In the genomic region with DNA sequence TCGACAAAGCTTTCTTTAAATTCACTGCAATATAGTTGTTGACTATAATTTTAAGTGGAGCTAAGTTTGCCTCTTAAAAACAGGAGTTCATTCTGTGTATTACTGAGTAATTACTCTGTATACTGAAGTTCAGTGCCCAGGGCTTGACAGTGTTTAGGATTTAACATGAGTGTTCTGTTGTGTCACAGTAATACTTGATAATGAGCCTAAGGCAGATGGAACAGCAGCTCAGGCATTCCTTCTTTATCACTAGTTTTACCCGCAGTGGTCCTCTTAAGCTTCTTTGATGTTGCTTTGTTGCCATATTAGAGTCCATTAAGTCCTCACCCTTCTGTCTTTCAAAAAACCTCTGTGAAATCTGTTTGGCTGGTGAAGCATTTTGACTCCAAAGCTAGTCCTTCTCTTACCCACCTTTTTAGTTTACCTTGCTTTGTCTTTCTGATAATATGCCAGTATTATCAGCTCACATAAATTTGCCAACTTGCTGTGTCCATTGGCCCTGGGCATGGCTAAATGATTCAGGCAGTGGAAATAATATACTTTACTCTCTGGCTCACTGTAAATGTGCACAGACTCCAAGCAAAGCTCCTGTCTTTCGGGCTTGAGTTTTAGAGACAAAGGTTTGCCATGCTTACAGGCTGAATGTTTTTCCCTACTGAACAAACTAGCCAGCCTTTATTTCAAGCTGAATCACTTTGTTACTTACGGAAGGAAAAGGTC, we compare ENCODE assay signal across 1 cellular context.
TF ChIP-seq lines count a peak whose summit lies in the region.

No MANE protein-coding gene starts in this region.

TF ChIP-seq in GM23338, 12 proteins besides CTCF, POLR2A, EP300 and RAD21 (continued from another document):
- TF ChIP-seq, protein P1, sequence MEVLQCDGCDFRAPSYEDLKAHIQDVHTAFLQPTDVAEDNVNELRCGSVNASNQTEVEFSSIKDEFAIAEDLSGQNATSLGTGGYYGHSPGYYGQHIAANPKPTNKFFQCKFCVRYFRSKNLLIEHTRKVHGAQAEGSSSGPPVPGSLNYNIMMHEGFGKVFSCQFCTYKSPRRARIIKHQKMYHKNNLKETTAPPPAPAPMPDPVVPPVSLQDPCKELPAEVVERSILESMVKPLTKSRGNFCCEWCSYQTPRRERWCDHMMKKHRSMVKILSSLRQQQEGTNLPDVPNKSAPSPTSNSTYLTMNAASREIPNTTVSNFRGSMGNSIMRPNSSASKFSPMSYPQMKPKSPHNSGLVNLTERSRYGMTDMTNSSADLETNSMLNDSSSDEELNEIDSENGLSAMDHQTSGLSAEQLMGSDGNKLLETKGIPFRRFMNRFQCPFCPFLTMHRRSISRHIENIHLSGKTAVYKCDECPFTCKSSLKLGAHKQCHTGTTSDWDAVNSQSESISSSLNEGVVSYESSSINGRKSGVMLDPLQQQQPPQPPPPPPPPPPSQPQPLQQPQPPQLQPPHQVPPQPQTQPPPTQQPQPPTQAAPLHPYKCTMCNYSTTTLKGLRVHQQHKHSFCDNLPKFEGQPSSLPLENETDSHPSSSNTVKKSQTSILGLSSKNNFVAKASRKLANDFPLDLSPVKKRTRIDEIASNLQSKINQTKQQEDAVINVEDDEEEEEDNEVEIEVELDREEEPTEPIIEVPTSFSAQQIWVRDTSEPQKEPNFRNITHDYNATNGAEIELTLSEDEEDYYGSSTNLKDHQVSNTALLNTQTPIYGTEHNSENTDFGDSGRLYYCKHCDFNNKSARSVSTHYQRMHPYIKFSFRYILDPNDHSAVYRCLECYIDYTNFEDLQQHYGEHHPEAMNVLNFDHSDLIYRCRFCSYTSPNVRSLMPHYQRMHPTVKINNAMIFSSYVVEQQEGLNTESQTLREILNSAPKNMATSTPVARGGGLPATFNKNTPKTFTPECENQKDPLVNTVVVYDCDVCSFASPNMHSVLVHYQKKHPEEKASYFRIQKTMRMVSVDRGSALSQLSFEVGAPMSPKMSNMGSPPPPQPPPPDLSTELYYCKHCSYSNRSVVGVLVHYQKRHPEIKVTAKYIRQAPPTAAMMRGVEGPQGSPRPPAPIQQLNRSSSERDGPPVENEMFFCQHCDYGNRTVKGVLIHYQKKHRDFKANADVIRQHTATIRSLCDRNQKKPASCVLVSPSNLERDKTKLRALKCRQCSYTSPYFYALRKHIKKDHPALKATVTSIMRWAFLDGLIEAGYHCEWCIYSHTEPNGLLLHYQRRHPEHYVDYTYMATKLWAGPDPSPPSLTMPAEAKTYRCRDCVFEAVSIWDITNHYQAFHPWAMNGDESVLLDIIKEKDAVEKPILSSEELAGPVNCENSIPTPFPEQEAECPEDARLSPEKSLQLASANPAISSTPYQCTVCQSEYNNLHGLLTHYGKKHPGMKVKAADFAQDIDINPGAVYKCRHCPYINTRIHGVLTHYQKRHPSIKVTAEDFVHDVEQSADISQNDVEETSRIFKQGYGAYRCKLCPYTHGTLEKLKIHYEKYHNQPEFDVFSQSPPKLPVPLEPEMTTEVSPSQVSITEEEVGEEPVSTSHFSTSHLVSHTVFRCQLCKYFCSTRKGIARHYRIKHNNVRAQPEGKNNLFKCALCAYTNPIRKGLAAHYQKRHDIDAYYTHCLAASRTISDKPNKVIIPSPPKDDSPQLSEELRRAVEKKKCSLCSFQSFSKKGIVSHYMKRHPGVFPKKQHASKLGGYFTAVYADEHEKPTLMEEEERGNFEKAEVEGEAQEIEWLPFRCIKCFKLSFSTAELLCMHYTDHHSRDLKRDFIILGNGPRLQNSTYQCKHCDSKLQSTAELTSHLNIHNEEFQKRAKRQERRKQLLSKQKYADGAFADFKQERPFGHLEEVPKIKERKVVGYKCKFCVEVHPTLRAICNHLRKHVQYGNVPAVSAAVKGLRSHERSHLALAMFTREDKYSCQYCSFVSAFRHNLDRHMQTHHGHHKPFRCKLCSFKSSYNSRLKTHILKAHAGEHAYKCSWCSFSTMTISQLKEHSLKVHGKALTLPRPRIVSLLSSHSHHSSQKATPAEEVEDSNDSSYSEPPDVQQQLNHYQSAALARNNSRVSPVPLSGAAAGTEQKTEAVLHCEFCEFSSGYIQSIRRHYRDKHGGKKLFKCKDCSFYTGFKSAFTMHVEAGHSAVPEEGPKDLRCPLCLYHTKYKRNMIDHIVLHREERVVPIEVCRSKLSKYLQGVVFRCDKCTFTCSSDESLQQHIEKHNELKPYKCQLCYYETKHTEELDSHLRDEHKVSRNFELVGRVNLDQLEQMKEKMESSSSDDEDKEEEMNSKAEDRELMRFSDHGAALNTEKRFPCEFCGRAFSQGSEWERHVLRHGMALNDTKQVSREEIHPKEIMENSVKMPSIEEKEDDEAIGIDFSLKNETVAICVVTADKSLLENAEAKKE (CRISPR knock-in tag; IDR thresholded peaks at IDR 0.05) = no peak
- no peak for TF ChIP-seq EZH2phosphoT487 (IDR thresholded peaks at IDR 0.05; ENCODE audit: unreplicated experiment)
- TF ChIP-seq, protein P2, sequence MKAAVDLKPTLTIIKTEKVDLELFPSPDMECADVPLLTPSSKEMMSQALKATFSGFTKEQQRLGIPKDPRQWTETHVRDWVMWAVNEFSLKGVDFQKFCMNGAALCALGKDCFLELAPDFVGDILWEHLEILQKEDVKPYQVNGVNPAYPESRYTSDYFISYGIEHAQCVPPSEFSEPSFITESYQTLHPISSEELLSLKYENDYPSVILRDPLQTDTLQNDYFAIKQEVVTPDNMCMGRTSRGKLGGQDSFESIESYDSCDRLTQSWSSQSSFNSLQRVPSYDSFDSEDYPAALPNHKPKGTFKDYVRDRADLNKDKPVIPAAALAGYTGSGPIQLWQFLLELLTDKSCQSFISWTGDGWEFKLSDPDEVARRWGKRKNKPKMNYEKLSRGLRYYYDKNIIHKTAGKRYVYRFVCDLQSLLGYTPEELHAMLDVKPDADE (IDR thresholded peaks at IDR 0.05) = no peak
- no peak for TF ChIP-seq ZNF114 (CRISPR knock-in tag; IDR thresholded peaks at IDR 0.05)
- no peak for TF ChIP-seq STAT1 (IDR thresholded peaks at IDR 0.05; ENCODE audit: unreplicated experiment)
- TF ChIP-seq, protein P3, sequence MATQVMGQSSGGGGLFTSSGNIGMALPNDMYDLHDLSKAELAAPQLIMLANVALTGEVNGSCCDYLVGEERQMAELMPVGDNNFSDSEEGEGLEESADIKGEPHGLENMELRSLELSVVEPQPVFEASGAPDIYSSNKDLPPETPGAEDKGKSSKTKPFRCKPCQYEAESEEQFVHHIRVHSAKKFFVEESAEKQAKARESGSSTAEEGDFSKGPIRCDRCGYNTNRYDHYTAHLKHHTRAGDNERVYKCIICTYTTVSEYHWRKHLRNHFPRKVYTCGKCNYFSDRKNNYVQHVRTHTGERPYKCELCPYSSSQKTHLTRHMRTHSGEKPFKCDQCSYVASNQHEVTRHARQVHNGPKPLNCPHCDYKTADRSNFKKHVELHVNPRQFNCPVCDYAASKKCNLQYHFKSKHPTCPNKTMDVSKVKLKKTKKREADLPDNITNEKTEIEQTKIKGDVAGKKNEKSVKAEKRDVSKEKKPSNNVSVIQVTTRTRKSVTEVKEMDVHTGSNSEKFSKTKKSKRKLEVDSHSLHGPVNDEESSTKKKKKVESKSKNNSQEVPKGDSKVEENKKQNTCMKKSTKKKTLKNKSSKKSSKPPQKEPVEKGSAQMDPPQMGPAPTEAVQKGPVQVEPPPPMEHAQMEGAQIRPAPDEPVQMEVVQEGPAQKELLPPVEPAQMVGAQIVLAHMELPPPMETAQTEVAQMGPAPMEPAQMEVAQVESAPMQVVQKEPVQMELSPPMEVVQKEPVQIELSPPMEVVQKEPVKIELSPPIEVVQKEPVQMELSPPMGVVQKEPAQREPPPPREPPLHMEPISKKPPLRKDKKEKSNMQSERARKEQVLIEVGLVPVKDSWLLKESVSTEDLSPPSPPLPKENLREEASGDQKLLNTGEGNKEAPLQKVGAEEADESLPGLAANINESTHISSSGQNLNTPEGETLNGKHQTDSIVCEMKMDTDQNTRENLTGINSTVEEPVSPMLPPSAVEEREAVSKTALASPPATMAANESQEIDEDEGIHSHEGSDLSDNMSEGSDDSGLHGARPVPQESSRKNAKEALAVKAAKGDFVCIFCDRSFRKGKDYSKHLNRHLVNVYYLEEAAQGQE (IDR thresholded peaks at IDR 0.05; ENCODE audit: unreplicated experiment) = no peak
- TF ChIP-seq EZH2 (IDR thresholded peaks at IDR 0.05; ENCODE audit: low read depth, unreplicated experiment) = no peak
- no peak for TF ChIP-seq JUNB (IDR thresholded peaks at IDR 0.05; ENCODE audit: unreplicated experiment)
- no peak for TF ChIP-seq POLR2AphosphoS5 (IDR thresholded peaks at IDR 0.05; ENCODE audit: low read depth)
